Comparison of ENCODE assay signal across 28 cellular contexts in genomic region chr2:149993316-149993715, GRCh38.
"Had no signal": no experiment of that assay in that cellular context is flagged by ENCODE, and none has a peak within 500 bp of the region (broad histone marks: within the 10 kb centered on the region; RNA-seq: fewer than 3 reads in every experiment).

No MANE protein-coding gene starts in this region.

- H3K27me3 Mint-ChIP-seq: activated CD4-positive, alpha-beta memory T cell treated with anti-CD3 and anti-CD28 coated beads, Interleukin-2, amount 10 ng/mL, durations not matched to agents 7 days and 5 days; activated CD8-positive, alpha-beta memory T cell treated with anti-CD3 and anti-CD28 coated beads, Interleukin-2, amount 10 ng/mL, durations not matched to agents 7 days and 5 days; activated naive CD8-positive, alpha-beta T cell treated with anti-CD3 and anti-CD28 coated beads for 36 hours; T-cell; T-helper 17 cell had no signal

- ATAC-seq: activated CD8-positive, alpha-beta memory T cell treated with anti-CD3 and anti-CD28 coated beads, Interleukin-2, amount 10 ng/mL, durations not matched to agents 7 days and 5 days; body of pancreas; K562; Right ventricle myocardium inferior; SK-N-SH treated with all-trans-retinoic acid at 6 μM for 48 hours; T-cell; T-helper 17 cell had no signal

- H3K36me3 ChIP-seq: breast epithelium, WERI-Rb-1 had no signal

- H3K4me1 Mint-ChIP-seq: activated CD4-positive, alpha-beta memory T cell treated with anti-CD3 and anti-CD28 coated beads, Interleukin-2, amount 10 ng/mL, durations not matched to agents 7 days and 5 days; activated CD8-positive, alpha-beta memory T cell treated with anti-CD3 and anti-CD28 coated beads, Interleukin-2, amount 10 ng/mL, durations not matched to agents 7 days and 5 days; activated naive CD8-positive, alpha-beta T cell treated with anti-CD3 and anti-CD28 coated beads for 36 hours; T-cell; T-helper 17 cell had no signal

- H3K36me3 Mint-ChIP-seq: activated CD8-positive, alpha-beta memory T cell treated with anti-CD3 and anti-CD28 coated beads, Interleukin-2, amount 10 ng/mL, durations not matched to agents 7 days and 5 days; activated naive CD8-positive, alpha-beta T cell treated with anti-CD3 and anti-CD28 coated beads for 36 hours; T-cell had no signal

- DNase-seq: activated CD4-positive, alpha-beta memory T cell treated with anti-CD3 and anti-CD28 coated beads, Interleukin-2, amount 10 ng/mL, durations not matched to agents 7 days and 5 days; activated CD4-positive, alpha-beta T cell treated with anti-CD3 and anti-CD28 coated beads for 1 hour; activated CD4-positive, alpha-beta T cell treated with anti-CD3 and anti-CD28 coated beads for 48 hours; activated CD4-positive, CD25-positive, alpha-beta regulatory T cell; activated CD8-positive, alpha-beta memory T cell treated with anti-CD3 and anti-CD28 coated beads for 24 hours; activated CD8-positive, alpha-beta memory T cell treated with anti-CD3 and anti-CD28 coated beads, Interleukin-2, amount 10 ng/mL, durations not matched to agents 7 days and 5 days; activated CD8-positive, alpha-beta memory T cell treated with anti-CD3 and anti-CD28 coated beads, Interleukin-2, amount 50 U/mL, for 48 hours; activated effector memory CD4-positive, alpha-beta T cell treated with Interleukin-2 at 50 U/mL for 16 hours; activated naive CD4-positive, alpha-beta T cell treated with anti-CD3 and anti-CD28 coated beads, Interleukin-2, amount 50 U/mL, for 16 hours; activated naive CD8-positive, alpha-beta T cell treated with anti-CD3 and anti-CD28 coated beads for 36 hours; activated T-cell treated with anti-CD3 and anti-CD28 coated beads, Interleukin-2, amount 50 U/mL, for 48 hours; amniotic stem cell; body of pancreas; NCI-H1105; NCI-H1436; NCI-H1694; NCI-H1930; NCI-H345; NCI-H524 treated with DMSO at 0.1 percent for 48 hours; SIG-M5; T-cell; T-helper 17 cell; T-helper 9 cell; WERI-Rb-1 had no signal

- H3K27me3 ChIP-seq: body of pancreas, breast epithelium had no signal

- H3K9me3 Mint-ChIP-seq: activated CD4-positive, alpha-beta memory T cell treated with anti-CD3 and anti-CD28 coated beads, Interleukin-2, amount 10 ng/mL, durations not matched to agents 7 days and 5 days; activated naive CD8-positive, alpha-beta T cell treated with anti-CD3 and anti-CD28 coated beads for 36 hours had no signal

- H3K27ac ChIP-seq: body of pancreas, breast epithelium, WERI-Rb-1 had no signal

- H3K4me3 Mint-ChIP-seq: activated CD4-positive, alpha-beta memory T cell treated with anti-CD3 and anti-CD28 coated beads, Interleukin-2, amount 10 ng/mL, durations not matched to agents 7 days and 5 days; activated CD8-positive, alpha-beta memory T cell treated with anti-CD3 and anti-CD28 coated beads, Interleukin-2, amount 10 ng/mL, durations not matched to agents 7 days and 5 days; activated naive CD8-positive, alpha-beta T cell treated with anti-CD3 and anti-CD28 coated beads for 36 hours; T-cell; T-helper 17 cell had no signal

- H3K9me3 ChIP-seq: body of pancreas, breast epithelium had no signal

- H3K4me3 ChIP-seq: body of pancreas, breast epithelium, K562 had no signal

- H3K27ac Mint-ChIP-seq: activated CD4-positive, alpha-beta memory T cell treated with anti-CD3 and anti-CD28 coated beads, Interleukin-2, amount 10 ng/mL, durations not matched to agents 7 days and 5 days; activated CD8-positive, alpha-beta memory T cell treated with anti-CD3 and anti-CD28 coated beads, Interleukin-2, amount 10 ng/mL, durations not matched to agents 7 days and 5 days; activated naive CD8-positive, alpha-beta T cell treated with anti-CD3 and anti-CD28 coated beads for 36 hours; T-cell; T-helper 17 cell had no signal
